Comparison of ENCODE assay signal across 8 cellular contexts in genomic region chr17:2853111-2853721, GRCh38. TPM values are rescaled to one million over a fixed set of nuclear protein-coding genes. Genes with fewer than 3 reads are reported as not detected.
DNase-seq lines count a peak whose midpoint lies in the region; ATAC-seq lines count a peak whose summit lies in the region.

No MANE protein-coding gene starts in this region.

- H3K36me3 ChIP-seq in effector memory CD4-positive, alpha-beta T cell (ENCODE audit: control insufficient read depth, insufficient read depth, low read length): no peaks in the 10 kb centered on the region
- no peaks in the 10 kb centered on the region for H3K36me3 ChIP-seq in mesodermal cell (ENCODE audit: control insufficient read depth, insufficient read depth, low read length)
- H3K36me3 ChIP-seq in thymus (ENCODE audit: control insufficient read depth, insufficient read depth): no peaks in the 10 kb centered on the region

- peak overlapping the region; percentile 62 for H3K4me3 ChIP-seq in effector memory CD4-positive, alpha-beta T cell (ENCODE audit: insufficient read depth, low read depth, low read length, poor library complexity, severe bottlenecking)
- H3K4me3 ChIP-seq in mesodermal cell (ENCODE audit: extremely low read depth, insufficient read depth, low read length, poor library complexity, severe bottlenecking) (peak overlapping the region; percentile 50), thymus (ENCODE audit: low read length) (peak overlapping the region; percentile 54)

- no peak overlapping the region for H3K27ac ChIP-seq in effector memory CD4-positive, alpha-beta T cell (ENCODE audit: insufficient read depth, low read length, poor library complexity, severe bottlenecking)
- H3K27ac ChIP-seq in mesodermal cell (ENCODE audit: low read depth, low read length, severe bottlenecking) (no peak overlapping the region), thymus (ENCODE audit: low read depth) (no peak overlapping the region)

- H3K4me1 ChIP-seq in effector memory CD4-positive, alpha-beta T cell (ENCODE audit: control insufficient read depth, insufficient read depth, low read length, poor library complexity, severe bottlenecking): peaks cover 27% of the 10 kb centered on the region
- peaks cover 11% of the 10 kb centered on the region for H3K4me1 ChIP-seq in mesodermal cell (ENCODE audit: control insufficient read depth, insufficient read depth, low read length, poor library complexity, severe bottlenecking)
- peaks cover 12% of the 10 kb centered on the region for H3K4me1 ChIP-seq in thymus (ENCODE audit: control insufficient read depth, insufficient read depth, low read length)

- ATAC-seq in HG02759 (IDR thresholded peaks at IDR 0.05; ENCODE audit: unreplicated experiment) (no peak), GM21619 (IDR thresholded peaks at IDR 0.05; ENCODE audit: unreplicated experiment) (no peak)

- no peaks in the 10 kb centered on the region for H3K27me3 ChIP-seq in effector memory CD4-positive, alpha-beta T cell (replicated peaks; ENCODE audit: control insufficient read depth, insufficient read depth, low read length, poor library complexity, severe bottlenecking)
- H3K27me3 ChIP-seq in thymus (ENCODE audit: control insufficient read depth, insufficient read depth): peaks cover 24% of the 10 kb centered on the region

- 0 to 1% methylated on average over 57 to 65 of the region's 76 CpGs for WGBS in mesodermal cell (ENCODE audit: insufficient coverage in 2 of 2), 2 experiments
- WGBS in thymus: 1% methylated on average over 76 of the region's 76 CpGs

- H3K9me3 ChIP-seq in effector memory CD4-positive, alpha-beta T cell (ENCODE audit: control insufficient read depth, low read length): no peaks in the 10 kb centered on the region
- H3K9me3 ChIP-seq in mesodermal cell (ENCODE audit: control insufficient read depth, low read length) (no peaks in the 10 kb centered on the region), thymus (ENCODE audit: control insufficient read depth) (no peaks in the 10 kb centered on the region)

- DNase-seq in NCI-H345 (lab: John Stamatoyannopoulos, UW) (peak; percentile 38), NCI-H345 treated with DMSO at 0.1 percent for 48 hours (lab: John Stamatoyannopoulos, UW; ENCODE audit: unreplicated experiment) (no peak)
- DNase-seq in activated CD4-positive, alpha-beta T cell treated with anti-CD3 and anti-CD28 coated beads for 48 hours: peak; percentile 35
- peak in 2 of 3 donors; percentile 18 to 33 for DNase-seq in effector memory CD4-positive, alpha-beta T cell

RNA-seq across cellular contexts. Expression of gene RAP1GAP2, which starts 57.0 kb away (rescaled TPM):
- 3.9 TPM for polyA plus RNA-seq in mesodermal cell (2013, experiment 1 of 2)
- polyA plus RNA-seq in mesodermal cell (2013, experiment 2 of 2): 2.7 TPM
- 1.6 TPM for polyA plus RNA-seq in thymus
